ENCODE assay signal across 1 cellular context in genomic region chr19:36013280-36014028, GRCh38.
TF ChIP-seq lines count a peak whose summit lies in the region.

No MANE protein-coding gene starts in this region.

TF ChIP-seq in HepG2, 621 proteins besides CTCF, POLR2A, EP300 and RAD21:
- TF ChIP-seq SALL1 (CRISPR knock-in tag; IDR thresholded peaks at IDR 0.05) (0 out of 2 replicates have a peak, but pooled peaks have one; percentile 3), RERE (CRISPR knock-in tag; IDR thresholded peaks at IDR 0.05; ENCODE audit: low read depth) (no peak), HOXA5 (CRISPR knock-in tag; IDR thresholded peaks at IDR 0.05) (no peak), ZNF883 (CRISPR knock-in tag; IDR thresholded peaks at IDR 0.05; ENCODE audit: not compliant biosample characterization) (peak; percentile 21)
